Comparison of ENCODE assay signal across 30 cellular contexts in genomic region chr10:16699435-16699834, GRCh38.
"Had no signal": no experiment of that assay in that cellular context is flagged by ENCODE, and none has a peak within 500 bp of the region (broad histone marks: within the 10 kb centered on the region; RNA-seq: fewer than 3 reads in every experiment).

No MANE protein-coding gene starts in this region.

- H3K4me2 ChIP-seq: smooth muscle cell had no signal

- H3K36me3 ChIP-seq: pancreas, prostate gland, right atrium auricular region, upper lobe of left lung, vagina had no signal

- H3K9me3 ChIP-seq: mucosa of descending colon, pancreas, prostate gland, right atrium auricular region, upper lobe of left lung, vagina had no signal

- H3K4me1 ChIP-seq: pancreas, prostate gland, right atrium auricular region, upper lobe of left lung, vagina had no signal

- H3K27me3 ChIP-seq: pancreas, right atrium auricular region, upper lobe of left lung, vagina had no signal

- H3K27ac ChIP-seq: left ventricle myocardium inferior, pancreas, prostate gland, right atrium auricular region, upper lobe of left lung, vagina had no signal

- DNase-seq: activated CD4-positive, alpha-beta memory T cell treated with anti-CD3 and anti-CD28 coated beads for 36 hours; activated CD4-positive, alpha-beta T cell treated with anti-CD3 and anti-CD28 coated beads, Interleukin-2, amount 10 ng/mL, durations not matched to agents 24 days and 14 days; activated CD4-positive, CD25-positive, alpha-beta regulatory T cell treated with anti-CD3 and anti-CD28 coated beads, Interleukin-2, amount 50 U/mL, for 72 hours; activated CD8-positive, alpha-beta memory T cell treated with anti-CD3 and anti-CD28 coated beads, Interleukin-2, amount 50 U/mL, for 4 hours; activated gamma-delta T cell; activated naive CD4-positive, alpha-beta T cell treated with anti-CD3 and anti-CD28 coated beads, Interleukin-2, amount 10 ng/mL, durations not matched to agents 7 days and 5 days; activated naive CD8-positive, alpha-beta T cell treated with anti-CD3 and anti-CD28 coated beads, Interleukin-2, amount 10 ng/mL, durations not matched to agents 7 days and 5 days; activated T-cell treated with anti-CD3 and anti-CD28 coated beads, Interleukin-2, amount 50 U/mL, for 24 hours; cortex of kidney; foreskin fibroblast; kidney glomerular epithelial cell; left ventricle myocardium inferior; mesendoderm; mucosa of descending colon; pancreas; stimulated activated CD4-positive, alpha-beta T cell treated with anti-CD3 and anti-CD28 coated beads, Interleukin-1b, Interleukin-23, amount 100 ng/mL, for 48 hours; stimulated activated CD4-positive, alpha-beta T cell treated with anti-CD3 and anti-CD28 coated beads, Interleukin-4, amount 100 ng/mL, for 4 hours; stimulated activated CD8-positive, alpha-beta memory T cell treated with anti-CD3 and anti-CD28 coated beads, Interleukin-4, amount 100 ng/mL, for 48 hours; stimulated activated naive CD8-positive, alpha-beta T cell treated with anti-CD3 and anti-CD28 coated beads, Interleukin-15, amount 100 ng/mL, for 72 hours; T1000 had no signal

- ATAC-seq: esophagus mucosa; mucosa of descending colon; natural killer cell treated with Interleukin-12 subunit alpha and Interleukin-12 subunit beta and Interleukin-15 and Interleukin-18, amount 100 ng/mL, for 72 hours; pancreas; stimulated activated memory B cell treated with anti-CD40 and anti-IgM and Interleukin-4, amounts not matched to agents 10 μg/mL and 1 μg/mL and 100 μg/mL, for 72 hours; stimulated activated naive CD8-positive, alpha-beta T cell treated with anti-CD3 and anti-CD28 coated beads, Interleukin-15, amount 100 ng/mL, for 72 hours; T-helper 17 cell had no signal

- H3K4me3 ChIP-seq: left ventricle myocardium inferior, lung, mucosa of descending colon, pancreas, prostate gland, right atrium auricular region, smooth muscle cell, upper lobe of left lung, vagina had no signal
